Comparison of ENCODE assay signal across 1 cellular context in the genomic region with DNA sequence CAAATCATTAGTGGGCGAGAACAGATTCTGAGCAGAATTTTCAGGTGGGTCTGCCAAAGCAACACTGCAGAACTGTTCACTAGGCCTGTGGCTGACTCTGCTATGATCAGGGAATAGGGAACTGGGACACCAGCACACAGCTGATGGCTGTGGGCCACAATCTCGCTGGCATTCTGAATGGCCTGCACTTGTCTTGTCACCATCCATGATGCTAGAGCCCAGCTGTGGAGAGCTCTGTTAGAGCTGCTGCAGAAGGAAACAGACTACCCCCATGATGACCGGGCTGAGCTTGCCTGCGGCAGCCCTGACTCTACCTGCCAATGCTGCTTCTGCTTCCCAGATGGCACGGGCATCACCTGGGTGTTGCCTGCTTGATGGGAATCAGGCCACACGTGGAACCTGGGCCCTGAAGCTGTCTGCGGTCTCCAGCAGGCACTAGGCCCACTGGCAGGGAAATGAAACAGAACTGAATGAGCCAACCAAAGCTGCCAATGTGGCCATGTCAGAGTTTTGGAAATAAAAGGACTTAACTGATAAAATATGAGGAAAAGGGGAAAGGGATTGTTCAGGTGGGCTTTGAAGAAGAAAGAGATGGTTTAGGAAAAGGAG.
TF ChIP-seq lines count a peak whose summit lies in the region.

No MANE protein-coding gene starts in this region.

TF ChIP-seq in GM12878, 131 proteins besides CTCF, POLR2A, EP300 and RAD21:
- 0 out of 2 replicates have a peak, but pooled peaks have one; percentile 30 for TF ChIP-seq IKZF1 (conservative IDR thresholded peaks at IDR 0.05)
- TF ChIP-seq BRCA1 (IDR thresholded peaks at IDR 0.05; ENCODE audit: low read depth, low read length): no peak
- TF ChIP-seq, protein P1, sequence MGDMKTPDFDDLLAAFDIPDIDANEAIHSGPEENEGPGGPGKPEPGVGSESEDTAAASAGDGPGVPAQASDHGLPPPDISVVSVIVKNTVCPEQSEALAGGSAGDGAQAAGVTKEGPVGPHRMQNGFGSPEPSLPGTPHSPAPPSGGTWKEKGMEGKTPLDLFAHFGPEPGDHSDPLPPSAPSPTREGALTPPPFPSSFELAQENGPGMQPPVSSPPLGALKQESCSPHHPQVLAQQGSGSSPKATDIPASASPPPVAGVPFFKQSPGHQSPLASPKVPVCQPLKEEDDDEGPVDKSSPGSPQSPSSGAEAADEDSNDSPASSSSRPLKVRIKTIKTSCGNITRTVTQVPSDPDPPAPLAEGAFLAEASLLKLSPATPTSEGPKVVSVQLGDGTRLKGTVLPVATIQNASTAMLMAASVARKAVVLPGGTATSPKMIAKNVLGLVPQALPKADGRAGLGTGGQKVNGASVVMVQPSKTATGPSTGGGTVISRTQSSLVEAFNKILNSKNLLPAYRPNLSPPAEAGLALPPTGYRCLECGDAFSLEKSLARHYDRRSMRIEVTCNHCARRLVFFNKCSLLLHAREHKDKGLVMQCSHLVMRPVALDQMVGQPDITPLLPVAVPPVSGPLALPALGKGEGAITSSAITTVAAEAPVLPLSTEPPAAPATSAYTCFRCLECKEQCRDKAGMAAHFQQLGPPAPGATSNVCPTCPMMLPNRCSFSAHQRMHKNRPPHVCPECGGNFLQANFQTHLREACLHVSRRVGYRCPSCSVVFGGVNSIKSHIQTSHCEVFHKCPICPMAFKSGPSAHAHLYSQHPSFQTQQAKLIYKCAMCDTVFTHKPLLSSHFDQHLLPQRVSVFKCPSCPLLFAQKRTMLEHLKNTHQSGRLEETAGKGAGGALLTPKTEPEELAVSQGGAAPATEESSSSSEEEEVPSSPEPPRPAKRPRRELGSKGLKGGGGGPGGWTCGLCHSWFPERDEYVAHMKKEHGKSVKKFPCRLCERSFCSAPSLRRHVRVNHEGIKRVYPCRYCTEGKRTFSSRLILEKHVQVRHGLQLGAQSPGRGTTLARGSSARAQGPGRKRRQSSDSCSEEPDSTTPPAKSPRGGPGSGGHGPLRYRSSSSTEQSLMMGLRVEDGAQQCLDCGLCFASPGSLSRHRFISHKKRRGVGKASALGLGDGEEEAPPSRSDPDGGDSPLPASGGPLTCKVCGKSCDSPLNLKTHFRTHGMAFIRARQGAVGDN (IDR thresholded peaks at IDR 0.05): 0 out of 2 replicates have a peak, but pooled peaks have one; percentile 24
- no peak for TF ChIP-seq POLR2AphosphoS2 (IDR thresholded peaks at IDR 0.05; ENCODE audit: low read depth, low read length)
- peak; percentile 36; the same call in 1 of the 2 replicates for TF ChIP-seq SPI1 (IDR thresholded peaks at IDR 0.05; ENCODE audit: borderline replicate concordance, insufficient read depth, low read depth, low read length)
